29 cellular contexts compared by ENCODE assay signal in genomic region chr18:8508320-8508719, GRCh38.
"Had no signal": no experiment of that assay in that cellular context is flagged by ENCODE, and none has a peak within 500 bp of the region (broad histone marks: within the 10 kb centered on the region; RNA-seq: fewer than 3 reads in every experiment).

No MANE protein-coding gene starts in this region.

- H3K9me3 Mint-ChIP-seq: activated CD4-positive, alpha-beta T cell treated with anti-CD3 and anti-CD28 coated beads, Interleukin-2, amount 10 ng/mL, durations not matched to agents 24 days and 14 days; activated naive CD4-positive, alpha-beta T cell treated with anti-CD3 and anti-CD28 coated beads, Interleukin-2, amount 50 U/mL, for 24 hours; activated naive CD8-positive, alpha-beta T cell treated with anti-CD3 and anti-CD28 coated beads, Interleukin-2, amount 10 ng/mL, durations not matched to agents 7 days and 5 days; activated T-cell treated with anti-CD3 and anti-CD28 coated beads, Interleukin-2, amount 50 U/mL, for 24 hours; activated T-helper 2 cell treated with anti-CD3 and anti-CD28 coated beads, Interferon-gamma antibody, Interleukin-2, Interleukin-4, amounts not matched to agents 10 μg/mL and 5 μg/mL and 100 μg/mL, durations not matched to agents 14 hours and 24 hours and 36 hours; central memory CD8-positive, alpha-beta T cell; T-helper 1 cell treated with Interleukin-12 subunit alpha and Interleukin-12 subunit beta and Interleukin-4 antibody, amounts not matched to agents 30 μg/mL and 1 μg/mL, for 36 hours; T-helper 2 cell treated with Interferon-gamma antibody and Interleukin-4, amounts not matched to agents 5 μg/mL and 100 μg/mL, for 36 hours had no signal

- H3K4me3 Mint-ChIP-seq: activated CD4-positive, alpha-beta T cell treated with anti-CD3 and anti-CD28 coated beads, Interleukin-2, amount 10 ng/mL, durations not matched to agents 24 days and 14 days; activated CD8-positive, alpha-beta T cell treated with anti-CD3 and anti-CD28 coated beads, Interleukin-2, amount 10 ng/mL, durations not matched to agents 7 days and 5 days; activated naive CD4-positive, alpha-beta T cell treated with anti-CD3 and anti-CD28 coated beads, Interleukin-2, amount 50 U/mL, for 24 hours; activated naive CD8-positive, alpha-beta T cell treated with anti-CD3 and anti-CD28 coated beads, Interleukin-2, amount 10 ng/mL, durations not matched to agents 7 days and 5 days; activated T-cell treated with anti-CD3 and anti-CD28 coated beads, Interleukin-2, amount 50 U/mL, for 24 hours; central memory CD8-positive, alpha-beta T cell; T-helper 1 cell treated with Interleukin-12 subunit alpha and Interleukin-12 subunit beta and Interleukin-4 antibody, amounts not matched to agents 30 μg/mL and 1 μg/mL, for 36 hours; T-helper 2 cell treated with Interferon-gamma antibody and Interleukin-4, amounts not matched to agents 5 μg/mL and 100 μg/mL, for 36 hours had no signal

- H3K4me1 Mint-ChIP-seq: activated CD4-positive, alpha-beta T cell treated with anti-CD3 and anti-CD28 coated beads, Interleukin-2, amount 10 ng/mL, durations not matched to agents 24 days and 14 days; activated naive CD4-positive, alpha-beta T cell treated with anti-CD3 and anti-CD28 coated beads, Interleukin-2, amount 50 U/mL, for 24 hours; central memory CD8-positive, alpha-beta T cell had no signal

- H3K4me1 ChIP-seq: SJCRH30 had no signal

- H3K27ac ChIP-seq: cardiac muscle cell, KMS-11, SJCRH30, SK-N-MC had no signal

- ATAC-seq: activated CD8-positive, alpha-beta T cell treated with anti-CD3 and anti-CD28 coated beads, Interleukin-2, amount 10 ng/mL, durations not matched to agents 7 days and 5 days had no signal

- H3K27me3 ChIP-seq: cardiac muscle cell, SJCRH30 had no signal

- H3K27ac Mint-ChIP-seq: activated CD4-positive, alpha-beta T cell treated with anti-CD3 and anti-CD28 coated beads, Interleukin-2, amount 10 ng/mL, durations not matched to agents 24 days and 14 days; activated CD8-positive, alpha-beta T cell treated with anti-CD3 and anti-CD28 coated beads, Interleukin-2, amount 10 ng/mL, durations not matched to agents 7 days and 5 days; activated naive CD4-positive, alpha-beta T cell treated with anti-CD3 and anti-CD28 coated beads, Interleukin-2, amount 50 U/mL, for 24 hours; activated naive CD8-positive, alpha-beta T cell treated with anti-CD3 and anti-CD28 coated beads, Interleukin-2, amount 10 ng/mL, durations not matched to agents 7 days and 5 days; activated T-cell treated with anti-CD3 and anti-CD28 coated beads, Interleukin-2, amount 50 U/mL, for 24 hours; activated T-helper 2 cell treated with anti-CD3 and anti-CD28 coated beads, Interferon-gamma antibody, Interleukin-2, Interleukin-4, amounts not matched to agents 10 μg/mL and 5 μg/mL and 100 μg/mL, durations not matched to agents 14 hours and 24 hours and 36 hours; brain; T-helper 1 cell treated with Interleukin-12 subunit alpha and Interleukin-12 subunit beta and Interleukin-4 antibody, amounts not matched to agents 30 μg/mL and 1 μg/mL, for 36 hours; T-helper 2 cell treated with Interferon-gamma antibody and Interleukin-4, amounts not matched to agents 5 μg/mL and 100 μg/mL, for 36 hours had no signal

- H3K4me3 ChIP-seq: cardiac muscle cell, SJCRH30, SK-N-MC had no signal

- H3K36me3 Mint-ChIP-seq: activated naive CD4-positive, alpha-beta T cell treated with anti-CD3 and anti-CD28 coated beads, Interleukin-2, amount 50 U/mL, for 24 hours; activated naive CD8-positive, alpha-beta T cell treated with anti-CD3 and anti-CD28 coated beads, Interleukin-2, amount 10 ng/mL, durations not matched to agents 7 days and 5 days; brain had no signal

- H3K9me3 ChIP-seq: SJCRH30 had no signal

- DNase-seq: activated CD4-positive, alpha-beta T cell treated with anti-CD3 and anti-CD28 coated beads, Interleukin-2, amount 10 ng/mL, durations not matched to agents 24 days and 14 days; activated CD4-positive, alpha-beta T cell treated with anti-CD3 and anti-CD28 coated beads, Interleukin-2, amount 50 U/mL, for 4 hours; activated CD8-positive, alpha-beta T cell treated with anti-CD3 and anti-CD28 coated beads, Interleukin-2, amount 10 ng/mL, durations not matched to agents 7 days and 5 days; activated gamma-delta T cell; activated naive CD4-positive, alpha-beta T cell treated with Interleukin-2 at 50 U/mL for 16 hours; activated naive CD8-positive, alpha-beta T cell treated with anti-CD3 and anti-CD28 coated beads, Interleukin-2, amount 10 ng/mL, durations not matched to agents 7 days and 5 days; activated T-cell treated with anti-CD3 and anti-CD28 coated beads, Interleukin-2, amount 50 U/mL, for 24 hours; NCI-H1048; NCI-H1105 treated with DMSO at 0.1 percent for 48 hours; NCI-H1436; NCI-H1694; NCI-H1930; NCI-H2081 treated with DMSO at 0.1 percent for 48 hours; NCI-H226; NCI-H446 treated with DMSO at 0.1 percent for 48 hours; NCI-H524; NCI-H748 treated with DMSO at 0.1 percent for 48 hours; OCI-M1; Right ventricle myocardium superior; SJCRH30 had no signal

- H3K36me3 ChIP-seq: cardiac muscle cell, SJCRH30 had no signal
